8 cellular contexts compared by ENCODE assay signal in genomic region chr3:184334470-184335158, GRCh38. TPM values are rescaled to one million over a fixed set of nuclear protein-coding genes. Genes with fewer than 3 reads are reported as not detected.
DNase-seq lines count a peak whose midpoint lies in the region; ATAC-seq, FAIRE-seq and TF ChIP-seq lines count a peak whose summit lies in the region.

No MANE protein-coding gene starts in this region.

- ATAC-seq in pancreas (no peak), GM19452 (IDR thresholded peaks at IDR 0.05; ENCODE audit: unreplicated experiment) (no peak)

- H3K27me3 ChIP-seq in HUES64 (ENCODE audit: insufficient read depth, low read length) (no peaks in the 10 kb centered on the region), pancreas (no peaks in the 10 kb centered on the region)

- H3K9ac ChIP-seq in HUES64 (ENCODE audit: low read depth, low read length), result no peak overlapping the region

- no peak for TF ChIP-seq CTCF in endothelial cell (IDR thresholded peaks at IDR 0.05; ENCODE audit: unreplicated experiment)
- no peak for TF ChIP-seq CTCF in pancreas (IDR thresholded peaks at IDR 0.05)

- H3K9me3 Mint-ChIP-seq in endothelial cell (ENCODE audit: unreplicated experiment), result no peaks in the 10 kb centered on the region

- peaks cover 52% of the 10 kb centered on the region for H3K36me3 Mint-ChIP-seq in endothelial cell (ENCODE audit: low read depth, unreplicated experiment)

- H3K4me1 Mint-ChIP-seq in endothelial cell (ENCODE audit: unreplicated experiment), result peaks cover 69% of the 10 kb centered on the region

- peaks cover 37% of the 10 kb centered on the region for H3K27me3 Mint-ChIP-seq in endothelial cell (ENCODE audit: unreplicated experiment)

- H3K9me3 ChIP-seq in HUES64 (ENCODE audit: insufficient read depth, low read depth, low read length), result no peaks in the 10 kb centered on the region
- H3K9me3 ChIP-seq in pancreas, result no peaks in the 10 kb centered on the region

- FAIRE-seq in pancreas (lab: Jason Lieb, UNC), result no peak

- H3K4me3 Mint-ChIP-seq in endothelial cell (ENCODE audit: unreplicated experiment), result peak overlapping the region; percentile 63

- 91% methylated on average over 14 of the region's 15 CpGs for WGBS in HUES64
- 83% methylated on average over 15 of the region's 15 CpGs for WGBS in pancreas, 2 donors

- peak; percentile 69 for DNase-seq in activated CD4-positive, alpha-beta T cell treated with anti-CD3 and anti-CD28 coated beads for 48 hours
- no peak for DNase-seq in endothelial cell (ENCODE audit: low spot score)
- DNase-seq in pancreas, result peak in 3 of 6 donors; percentile 13 to 76 (median 49)
- DNase-seq in caudate nucleus (lab: John Stamatoyannopoulos, UW), result no peak
- no peak for DNase-seq in mucosa of gallbladder (ENCODE audit: low spot score)
- DNase-seq in DMS153 treated with DMSO at 0.1 percent for 48 hours (lab: John Stamatoyannopoulos, UW; ENCODE audit: unreplicated experiment), result no peak

- H3K4me3 ChIP-seq in HUES64 (ENCODE audit: low read length) (no peak overlapping the region), pancreas (no peak overlapping the region)

- H3K27ac ChIP-seq in HUES64 (ENCODE audit: low read depth, low read length) (peak overlapping the region; percentile 97; the same call in 1 of the 2 replicates), pancreas (peak overlapping the region in 3 of 4 donors; percentile 91 to 93 (median 92)), caudate nucleus (ENCODE audit: low read depth, low read length) (no peak overlapping the region)

- H3K36me3 ChIP-seq in HUES64 (ENCODE audit: insufficient read depth, low read length) (peaks cover 53% of the 10 kb centered on the region), pancreas (peaks cover 19 to 41% (median 26%) of the 10 kb centered on the region in 3 donors)

- H3K4me1 ChIP-seq in HUES64 (ENCODE audit: insufficient read depth, low read length) (peaks cover 16% of the 10 kb centered on the region; the same call in 1 of the 2 replicates), pancreas (peaks cover 0 to 11% (median 0%) of the 10 kb centered on the region in 3 donors)

- peak overlapping the region; percentile 96 for H3K27ac Mint-ChIP-seq in endothelial cell (ENCODE audit: unreplicated experiment)

- intact Hi-C loops in pancreas (cut with DNase I), result no loop called here

RNA-seq across cellular contexts. Expression of gene FAM131A, which starts 2.8 kb away (rescaled TPM):
- polyA plus RNA-seq in HUES64 (2013, experiment 1 of 2), result 11.5 TPM
- polyA plus RNA-seq in HUES64 (2013, experiment 2 of 2), result 12.2 TPM
- 15.8 TPM for total RNA-seq in endothelial cell (ENCODE audit: unreplicated experiment)
- total RNA-seq in pancreas, result 1 to 10 TPM; 4.0 to 7.9 (median 6.4) TPM
- 10 to 100 TPM; 12.7 to 22.5 TPM for polyA plus RNA-seq in pancreas
- total RNA-seq in mucosa of gallbladder, result 41.5 TPM

RNA-seq across cellular contexts. Expression of gene EIF4G1, which starts 20.2 kb away (rescaled TPM):
- 274 TPM for polyA plus RNA-seq in HUES64 (2013, experiment 1 of 2)
- polyA plus RNA-seq in HUES64 (2013, experiment 2 of 2), result 233 TPM
- total RNA-seq in endothelial cell (ENCODE audit: unreplicated experiment), result 390 TPM
- 100 to 1,000 TPM; 118 to 207 (median 178) TPM for total RNA-seq in pancreas
- polyA plus RNA-seq in pancreas, result 100 to 1,000 TPM; 159 to 163 TPM
- 330 TPM for total RNA-seq in mucosa of gallbladder

RNA-seq across cellular contexts. Expression of gene CLCN2, which starts 26.8 kb away (rescaled TPM):
- 9.1 TPM for polyA plus RNA-seq in HUES64 (2013, experiment 1 of 2)
- polyA plus RNA-seq in HUES64 (2013, experiment 2 of 2), result 8.7 TPM
- total RNA-seq in endothelial cell (ENCODE audit: unreplicated experiment), result 6.3 TPM
- 1 to 10 TPM; 4.9 to 9.2 (median 6.2) TPM for total RNA-seq in pancreas
- polyA plus RNA-seq in pancreas, result 10 to 100 TPM; 22.2 to 25.5 TPM
- total RNA-seq in mucosa of gallbladder, result 104 TPM

RNA-seq across cellular contexts. Expression of gene POLR2H, which starts 26.9 kb away (rescaled TPM):
- 108 TPM for polyA plus RNA-seq in HUES64 (2013, experiment 1 of 2)
- 107 TPM for polyA plus RNA-seq in HUES64 (2013, experiment 2 of 2)
- total RNA-seq in endothelial cell (ENCODE audit: unreplicated experiment) (56.1 TPM), pancreas (10 to 100 TPM; 19.7 to 38.2 (median 25.7) TPM), mucosa of gallbladder (107 TPM)
- 100 to 1,000 TPM in 1 of 2 donors, 10 to 100 TPM in 1; 98.0 to 116 TPM for polyA plus RNA-seq in pancreas

RNA-seq across cellular contexts. Expression of gene PSMD2, which starts 35.6 kb away (rescaled TPM):
- polyA plus RNA-seq in HUES64 (2013, experiment 1 of 2), result 318 TPM
- 313 TPM for polyA plus RNA-seq in HUES64 (2013, experiment 2 of 2)
- 292 TPM for total RNA-seq in endothelial cell (ENCODE audit: unreplicated experiment)
- total RNA-seq in pancreas, result 10 to 100 TPM; 38.4 to 89.6 (median 54.1) TPM
- polyA plus RNA-seq in pancreas, result 10 to 100 TPM; 39.1 to 78.7 TPM
- 174 TPM for total RNA-seq in mucosa of gallbladder

Comparison
In these comparisons a context has a peak if more than half of its experiments do, and no peak if none do; other contexts are left out.
1. RNA of gene CLCN2, which starts 26.8 kb away (total RNA-seq): 104 TPM in mucosa of gallbladder (single experiment); 4.9 to 9.2 TPM in pancreas and 6.3 TPM in endothelial cell (single experiment); every median in the first group is over 10 times any median in the second.